Comparison of ENCODE assay signal across 26 cellular contexts in genomic region chr2:86014493-86014892, GRCh38.
A peak's percentile ranks its signal among the peaks of the same experiment; 100 is the strongest.
DNase-seq lines count a peak whose midpoint lies in the region; ATAC-seq and TF ChIP-seq lines count a peak whose summit lies in the region.
"Had no signal": no experiment of that assay in that cellular context is flagged by ENCODE, and none has a peak within 500 bp of the region (broad histone marks: within the 10 kb centered on the region; RNA-seq: fewer than 3 reads in every experiment).

No MANE protein-coding gene starts in this region.

- DNase-seq in activated CD8-positive, alpha-beta T cell treated with anti-CD3 and anti-CD28 coated beads, Interleukin-2, amount 10 ng/mL, durations not matched to agents 7 days and 5 days: no peak
- DNase-seq in activated CD8-positive, alpha-beta T cell treated with anti-CD3 and anti-CD28 coated beads for 36 hours: no peak
- no peak for DNase-seq in CD4-positive, CD25-positive, alpha-beta regulatory T cell
- DNase-seq in activated B cell treated with CpG ODN at 0.5 μM for 24 hours: no peak
- no peak for DNase-seq in stimulated activated effector memory CD8-positive, alpha-beta T cell treated with anti-CD3 and anti-CD28 coated beads, Interleukin-12 subunit alpha, Interleukin-12 subunit beta, amount 100 ng/mL, for 72 hours (ENCODE audit: low spot score in 2 of 2)
- DNase-seq in dedifferentiated amniotic fluid mesenchymal stem cell (ENCODE audit: extremely low spot score): no peak
- DNase-seq in GM23338 (ENCODE audit: low spot score): no peak
- DNase-seq: CD4-positive, alpha-beta T cell; COR-L47; DMS79; EL; GDM1; H7; KG1; MM.1S; NCI-H2029; NCI-H446 treated with DMSO at 0.1 percent for 48 hours; NCI-H526; NCI-H82; NK-92 treated with Interleukin-12 subunit alpha and Interleukin-12 subunit beta, amount 100 ng/mL, for 24 hours; PC-3; SJCRH30; T-cell had no signal

- H3K36me3 ChIP-seq in CD4-positive, CD25-positive, alpha-beta regulatory T cell (ENCODE audit: control insufficient read depth, insufficient read depth, low read length): no peaks in the 10 kb centered on the region
- no peaks in the 10 kb centered on the region for H3K36me3 ChIP-seq in GM23338 (ENCODE audit: insufficient read depth)

- CTCF ChIA-PET in activated CD8-positive, alpha-beta T cell treated with anti-CD3 and anti-CD28 coated beads, Interleukin-2, amount 10 ng/mL, durations not matched to agents 7 days and 5 days (lab: Charles Lee): interaction anchor here (0.7 to 1.6 kb wide), 4 partner anchors 9 to 187 kb away, joined by 3 to 6 read pairs (median 4); partner anchors contain the start of gene ST3GAL5
- CTCF ChIA-PET in activated CD8-positive, alpha-beta T cell treated with anti-CD3 and anti-CD28 coated beads for 36 hours (lab: Charles Lee): interaction anchor here (0.9 to 1.2 kb wide), 4 partner anchors 21 to 201 kb away, joined by 3 to 4 read pairs (median 3); no protein-coding TSS in a partner anchor
- CTCF ChIA-PET in activated B cell treated with CpG ODN at 0.5 μM for 24 hours (lab: Charles Lee): interaction anchor here (1.0 to 1.9 kb wide), 3 partner anchors 21 to 188 kb away, joined by 3 to 5 read pairs (median 4); partner anchors contain the start of gene ST3GAL5

- H3K4me3 Mint-ChIP-seq in activated CD8-positive, alpha-beta T cell treated with anti-CD3 and anti-CD28 coated beads, Interleukin-2, amount 10 ng/mL, durations not matched to agents 7 days and 5 days: no peak overlapping the region
- no peak overlapping the region for H3K4me3 Mint-ChIP-seq in activated CD8-positive, alpha-beta T cell treated with anti-CD3 and anti-CD28 coated beads for 36 hours
- no peak overlapping the region for H3K4me3 Mint-ChIP-seq in CD4-positive, CD25-positive, alpha-beta regulatory T cell
- no peak overlapping the region for H3K4me3 Mint-ChIP-seq in activated B cell treated with CpG ODN at 0.5 μM for 24 hours
- no peak overlapping the region for H3K4me3 Mint-ChIP-seq in stimulated activated effector memory CD8-positive, alpha-beta T cell treated with anti-CD3 and anti-CD28 coated beads, Interleukin-12 subunit alpha, Interleukin-12 subunit beta, amount 100 ng/mL, for 72 hours
- H3K4me3 Mint-ChIP-seq in GM23338: no peak overlapping the region
- H3K4me3 Mint-ChIP-seq: CD4-positive, alpha-beta T cell; T-cell had no signal

- H3K27ac ChIP-seq in CD4-positive, CD25-positive, alpha-beta regulatory T cell (ENCODE audit: insufficient read depth, low read length, poor library complexity, severe bottlenecking): no peak overlapping the region
- H3K27ac ChIP-seq in GM23338 (ENCODE audit: low read depth): no peak overlapping the region
- H3K27ac ChIP-seq: SJCRH30 had no signal

- ATAC-seq in activated CD8-positive, alpha-beta T cell treated with anti-CD3 and anti-CD28 coated beads, Interleukin-2, amount 10 ng/mL, durations not matched to agents 7 days and 5 days: no peak
- ATAC-seq in activated CD8-positive, alpha-beta T cell treated with anti-CD3 and anti-CD28 coated beads for 36 hours: no peak
- no peak for ATAC-seq in CD4-positive, CD25-positive, alpha-beta regulatory T cell (ENCODE audit: low read depth in 2 of 2)
- ATAC-seq in activated B cell treated with CpG ODN at 0.5 μM for 24 hours (ENCODE audit: low read depth) (no peak), GM23338 (no peak), HG03025 (IDR thresholded peaks at IDR 0.05; ENCODE audit: low FRiP score, unreplicated experiment) (no peak)
- ATAC-seq in stimulated activated effector memory CD8-positive, alpha-beta T cell treated with anti-CD3 and anti-CD28 coated beads, Interleukin-12 subunit alpha, Interleukin-12 subunit beta, amount 100 ng/mL, for 72 hours: no peak
- ATAC-seq: HepG2, PC-3, Right ventricle myocardium inferior, T-cell had no signal

- peaks cover 17% of the 10 kb centered on the region for H3K4me1 Mint-ChIP-seq in activated CD8-positive, alpha-beta T cell treated with anti-CD3 and anti-CD28 coated beads, Interleukin-2, amount 10 ng/mL, durations not matched to agents 7 days and 5 days (ENCODE audit: low read depth)
- H3K4me1 Mint-ChIP-seq in activated CD8-positive, alpha-beta T cell treated with anti-CD3 and anti-CD28 coated beads for 36 hours (ENCODE audit: low read depth): peaks cover 9% of the 10 kb centered on the region
- H3K4me1 Mint-ChIP-seq in CD4-positive, CD25-positive, alpha-beta regulatory T cell: peaks cover 0 to 27% (median 12%) of the 10 kb centered on the region in 4 donors
- peaks cover 68% of the 10 kb centered on the region for H3K4me1 Mint-ChIP-seq in activated B cell treated with CpG ODN at 0.5 μM for 24 hours
- H3K4me1 Mint-ChIP-seq in stimulated activated effector memory CD8-positive, alpha-beta T cell treated with anti-CD3 and anti-CD28 coated beads, Interleukin-12 subunit alpha, Interleukin-12 subunit beta, amount 100 ng/mL, for 72 hours: peaks cover 10% of the 10 kb centered on the region
- peaks cover 5% of the 10 kb centered on the region; the same call in 2 of the 3 replicates for H3K4me1 Mint-ChIP-seq in GM23338

- H3K9me3 ChIP-seq in CD4-positive, CD25-positive, alpha-beta regulatory T cell (ENCODE audit: control insufficient read depth in 2 of 2, low read length in 2 of 2): peaks cover 5 to 11% of the 10 kb centered on the region in 2 experiments

- H3K79me2 ChIP-seq in GM23338 (replicated peaks; ENCODE audit: insufficient read depth): no peaks in the 10 kb centered on the region

- H4K20me1 ChIP-seq in GM23338 (replicated peaks; ENCODE audit: insufficient read depth): no peaks in the 10 kb centered on the region

- intact Hi-C loops in activated CD8-positive, alpha-beta T cell treated with anti-CD3 and anti-CD28 coated beads for 36 hours (cut with micrococcal nuclease): no loop called here
- intact Hi-C loops in activated B cell treated with CpG ODN at 0.5 μM for 24 hours (cut with micrococcal nuclease): no loop called here

- no peaks in the 10 kb centered on the region for H3K27me3 ChIP-seq in CD4-positive, CD25-positive, alpha-beta regulatory T cell (ENCODE audit: control insufficient read depth, insufficient read depth, low read length)
- H3K27me3 ChIP-seq in GM23338 (ENCODE audit: insufficient read depth): no peaks in the 10 kb centered on the region
- H3K27me3 ChIP-seq: SJCRH30 had no signal

- H2AFZ ChIP-seq in GM23338: no peak overlapping the region

- peak overlapping the region; percentile 21 for H3K27ac Mint-ChIP-seq in activated CD8-positive, alpha-beta T cell treated with anti-CD3 and anti-CD28 coated beads, Interleukin-2, amount 10 ng/mL, durations not matched to agents 7 days and 5 days
- no peak overlapping the region for H3K27ac Mint-ChIP-seq in activated CD8-positive, alpha-beta T cell treated with anti-CD3 and anti-CD28 coated beads for 36 hours
- H3K27ac Mint-ChIP-seq in CD4-positive, CD25-positive, alpha-beta regulatory T cell: peak overlapping the region in 2 of 3 donors; percentile 9 to 68
- H3K27ac Mint-ChIP-seq in activated B cell treated with CpG ODN at 0.5 μM for 24 hours (peak overlapping the region; percentile 36), GM23338 (no peak overlapping the region)
- H3K27ac Mint-ChIP-seq in stimulated activated effector memory CD8-positive, alpha-beta T cell treated with anti-CD3 and anti-CD28 coated beads, Interleukin-12 subunit alpha, Interleukin-12 subunit beta, amount 100 ng/mL, for 72 hours: peak overlapping the region; percentile 53
- H3K27ac Mint-ChIP-seq: CD4-positive, alpha-beta T cell had no signal

- H3K4me2 ChIP-seq in GM23338: no peak overlapping the region

- H3K9me3 Mint-ChIP-seq in activated CD8-positive, alpha-beta T cell treated with anti-CD3 and anti-CD28 coated beads, Interleukin-2, amount 10 ng/mL, durations not matched to agents 7 days and 5 days (ENCODE audit: insufficient read depth): peaks cover 13% of the 10 kb centered on the region
- H3K9me3 Mint-ChIP-seq in activated CD8-positive, alpha-beta T cell treated with anti-CD3 and anti-CD28 coated beads for 36 hours: peaks cover 13% of the 10 kb centered on the region
- H3K9me3 Mint-ChIP-seq in CD4-positive, CD25-positive, alpha-beta regulatory T cell: peaks cover 0 to 7% (median 3%) of the 10 kb centered on the region in 7 donors
- H3K9me3 Mint-ChIP-seq in activated B cell treated with CpG ODN at 0.5 μM for 24 hours (peaks cover 6% of the 10 kb centered on the region), GM23338 (peaks cover 18% of the 10 kb centered on the region)
- peaks cover 3% of the 10 kb centered on the region for H3K9me3 Mint-ChIP-seq in stimulated activated effector memory CD8-positive, alpha-beta T cell treated with anti-CD3 and anti-CD28 coated beads, Interleukin-12 subunit alpha, Interleukin-12 subunit beta, amount 100 ng/mL, for 72 hours

- no peaks in the 10 kb centered on the region for H3K9me2 ChIP-seq in GM23338 (ENCODE audit: insufficient read depth)

- peaks cover 14% of the 10 kb centered on the region for H3K4me1 ChIP-seq in CD4-positive, CD25-positive, alpha-beta regulatory T cell (ENCODE audit: control insufficient read depth, insufficient read depth, low read length, poor library complexity, severe bottlenecking)
- no peaks in the 10 kb centered on the region for H3K4me1 ChIP-seq in GM23338 (ENCODE audit: insufficient read depth)

- H3K36me3 Mint-ChIP-seq in activated CD8-positive, alpha-beta T cell treated with anti-CD3 and anti-CD28 coated beads, Interleukin-2, amount 10 ng/mL, durations not matched to agents 7 days and 5 days (ENCODE audit: low read depth): peaks cover 12% of the 10 kb centered on the region
- H3K36me3 Mint-ChIP-seq in activated CD8-positive, alpha-beta T cell treated with anti-CD3 and anti-CD28 coated beads for 36 hours (ENCODE audit: low read depth): no peaks in the 10 kb centered on the region
- peaks cover 8% of the 10 kb centered on the region for H3K36me3 Mint-ChIP-seq in CD4-positive, CD25-positive, alpha-beta regulatory T cell
- H3K36me3 Mint-ChIP-seq in activated B cell treated with CpG ODN at 0.5 μM for 24 hours (ENCODE audit: low read depth) (no peaks in the 10 kb centered on the region), GM23338 (ENCODE audit: low read depth) (peaks cover 7% of the 10 kb centered on the region; the same call in 1 of the 3 replicates)
- no peaks in the 10 kb centered on the region for H3K36me3 Mint-ChIP-seq in stimulated activated effector memory CD8-positive, alpha-beta T cell treated with anti-CD3 and anti-CD28 coated beads, Interleukin-12 subunit alpha, Interleukin-12 subunit beta, amount 100 ng/mL, for 72 hours

- no peak overlapping the region for H3K4me3 ChIP-seq in CD4-positive, CD25-positive, alpha-beta regulatory T cell (ENCODE audit: low read depth, low read length)
- no peak overlapping the region for H3K4me3 ChIP-seq in GM23338
- H3K4me3 ChIP-seq: SJCRH30 had no signal

- TF ChIP-seq CTCF in activated CD8-positive, alpha-beta T cell treated with anti-CD3 and anti-CD28 coated beads for 36 hours (IDR thresholded peaks at IDR 0.05): no peak
- TF ChIP-seq CTCF in activated B cell treated with CpG ODN at 0.5 μM for 24 hours (IDR thresholded peaks at IDR 0.05) (no peak), GM23338 (conservative IDR thresholded peaks at IDR 0.05; ENCODE audit: low read depth in 2 of 2) (no peak)

- no peaks in the 10 kb centered on the region for H3F3A ChIP-seq in GM23338 (replicated peaks; ENCODE audit: low read depth)

- H3K27me3 Mint-ChIP-seq in activated CD8-positive, alpha-beta T cell treated with anti-CD3 and anti-CD28 coated beads, Interleukin-2, amount 10 ng/mL, durations not matched to agents 7 days and 5 days (ENCODE audit: low read depth): no peaks in the 10 kb centered on the region
- H3K27me3 Mint-ChIP-seq in activated CD8-positive, alpha-beta T cell treated with anti-CD3 and anti-CD28 coated beads for 36 hours: no peaks in the 10 kb centered on the region
- H3K27me3 Mint-ChIP-seq in CD4-positive, CD25-positive, alpha-beta regulatory T cell: no peaks in the 10 kb centered on the region
- no peaks in the 10 kb centered on the region for H3K27me3 Mint-ChIP-seq in activated B cell treated with CpG ODN at 0.5 μM for 24 hours
- peaks cover 10% of the 10 kb centered on the region for H3K27me3 Mint-ChIP-seq in GM23338 (ENCODE audit: insufficient read depth, low read depth, poor library complexity)
- H3K27me3 Mint-ChIP-seq: CD4-positive, alpha-beta T cell; T-cell had no signal

- POLR2A ChIA-PET in activated CD8-positive, alpha-beta T cell treated with anti-CD3 and anti-CD28 coated beads, Interleukin-2, amount 10 ng/mL, durations not matched to agents 7 days and 5 days (lab: Charles Lee): interaction anchor here (0.5 kb wide), 1 partner anchor 20 kb away, joined by 3 read pairs; no protein-coding TSS in a partner anchor
- POLR2A ChIA-PET in activated CD8-positive, alpha-beta T cell treated with anti-CD3 and anti-CD28 coated beads for 36 hours (lab: Charles Lee): interaction anchor here (1.2 kb wide), 1 partner anchor 20 kb away, joined by 3 read pairs; no protein-coding TSS in a partner anchor
- POLR2A ChIA-PET in activated B cell treated with CpG ODN at 0.5 μM for 24 hours (lab: Charles Lee): interaction anchor here (1.3 kb wide), 1 partner anchor 16 kb away, joined by 4 read pairs; no protein-coding TSS in a partner anchor

Comparison
In these comparisons a context has a peak if more than half of its experiments do, and no peak if none do; other contexts are left out.
1. H3K27ac Mint-ChIP-seq: peak in activated CD8-positive, alpha-beta T cell treated with anti-CD3 and anti-CD28 coated beads, Interleukin-2, amount 10 ng/mL, durations not matched to agents 7 days and 5 days (single experiment), CD4-positive, CD25-positive, alpha-beta regulatory T cell (2 of 3), activated B cell treated with CpG ODN at 0.5 μM for 24 hours (single experiment) and stimulated activated effector memory CD8-positive, alpha-beta T cell treated with anti-CD3 and anti-CD28 coated beads, Interleukin-12 subunit alpha, Interleukin-12 subunit beta, amount 100 ng/mL, for 72 hours (single experiment); none in activated CD8-positive, alpha-beta T cell treated with anti-CD3 and anti-CD28 coated beads for 36 hours (single experiment) and GM23338 (single experiment).